In genomic region chr22:50498322-50498861, GRCh38 we compare ENCODE assay signal across 8 cellular contexts. TPM values are rescaled to one million over a fixed set of nuclear protein-coding genes. Genes with fewer than 3 reads are reported as not detected.
DNase-seq lines count a peak whose midpoint lies in the region; ATAC-seq and TF ChIP-seq lines count a peak whose summit lies in the region.

No MANE protein-coding gene starts in this region.

- in situ Hi-C loops in GM23248 (cut with MboI), result no loop called here

- H3K27ac ChIP-seq in GM23248, result no peak overlapping the region

- H3K36me3 Mint-ChIP-seq in activated CD4-positive, alpha-beta memory T cell treated with anti-CD3 and anti-CD28 coated beads for 36 hours, result no peaks in the 10 kb centered on the region
- H3K36me3 Mint-ChIP-seq in effector memory CD8-positive, alpha-beta T cell (ENCODE audit: insufficient read depth), result peaks cover 4% of the 10 kb centered on the region

- H3K9me3 ChIP-seq in GM23248 (ENCODE audit: low read depth), result no peaks in the 10 kb centered on the region

- H3K4me2 ChIP-seq in GM23248 (ENCODE audit: unreplicated experiment), result no peak overlapping the region

- no peaks in the 10 kb centered on the region for H3K4me1 ChIP-seq in GM23248 (ENCODE audit: insufficient read depth)

- no peak overlapping the region for H3K9ac ChIP-seq in GM23248

- H3K4me1 Mint-ChIP-seq in activated CD4-positive, alpha-beta memory T cell treated with anti-CD3 and anti-CD28 coated beads for 36 hours (ENCODE audit: low read depth), result no peaks in the 10 kb centered on the region
- H3K4me1 Mint-ChIP-seq in effector memory CD8-positive, alpha-beta T cell (ENCODE audit: low read depth in 2 of 2), result peaks cover 0 to 7% of the 10 kb centered on the region in 2 donors

- CTCF ChIA-PET in activated CD4-positive, alpha-beta memory T cell treated with anti-CD3 and anti-CD28 coated beads for 36 hours (lab: Charles Lee), result interaction anchor here (0.6 to 3.9 kb wide), 34 partner anchors 10 to 257 kb away, joined by 3 to 24 read pairs (median 4); partner anchors contain the start of genes ADM2, LMF2, MIOX and NCAPH2

- H3K27me3 Mint-ChIP-seq in activated CD4-positive, alpha-beta memory T cell treated with anti-CD3 and anti-CD28 coated beads for 36 hours, result no peaks in the 10 kb centered on the region
- H3K27me3 Mint-ChIP-seq in effector memory CD8-positive, alpha-beta T cell, result no peaks in the 10 kb centered on the region

- no peaks in the 10 kb centered on the region for H3K27me3 ChIP-seq in GM23248 (replicated peaks; ENCODE audit: insufficient read depth)

- peak; percentile 75 for TF ChIP-seq CTCF in AG09309 (IDR thresholded peaks at IDR 0.05; ENCODE audit: control insufficient read depth, insufficient read depth, low read depth, low read length, missing control alignments)

- intact Hi-C loops in activated CD4-positive, alpha-beta memory T cell treated with anti-CD3 and anti-CD28 coated beads for 36 hours (cut with micrococcal nuclease), result loop anchor here (1.0 to 5.0 kb wide), 2 partner anchors 41 to 99 kb away; no protein-coding TSS in a partner anchor

- peak; percentile 94 for ATAC-seq in effector memory CD8-positive, alpha-beta T cell (replicated peaks)
- no peak for ATAC-seq in HG03354 (IDR thresholded peaks at IDR 0.05; ENCODE audit: poor library complexity, severe bottlenecking, unreplicated experiment)

- H3K4me3 ChIP-seq in AG09309 (ENCODE audit: control insufficient read depth, low read depth, low read length), result no peak overlapping the region
- H3K4me3 ChIP-seq in GM23248, result no peak overlapping the region

- no peak overlapping the region for H3K27ac Mint-ChIP-seq in activated CD4-positive, alpha-beta memory T cell treated with anti-CD3 and anti-CD28 coated beads for 36 hours
- H3K27ac Mint-ChIP-seq in effector memory CD8-positive, alpha-beta T cell, result peak overlapping the region in 1 of 2 donors; percentile 44

- no peaks in the 10 kb centered on the region for H3K9me3 Mint-ChIP-seq in activated CD4-positive, alpha-beta memory T cell treated with anti-CD3 and anti-CD28 coated beads for 36 hours
- no peaks in the 10 kb centered on the region for H3K9me3 Mint-ChIP-seq in effector memory CD8-positive, alpha-beta T cell

- peaks cover 16% of the 10 kb centered on the region; the same call in 1 of the 2 replicates for H3F3A ChIP-seq in GM23248 (ENCODE audit: insufficient read depth)

- POLR2A ChIA-PET in activated CD4-positive, alpha-beta memory T cell treated with anti-CD3 and anti-CD28 coated beads for 36 hours (lab: Charles Lee), result interaction anchor here (0.6 to 0.8 kb wide), 2 partner anchors 9 to 72 kb away, joined by 3 read pairs; partner anchors contain the start of genes LMF2 and NCAPH2

- H3K79me2 ChIP-seq in GM23248 (ENCODE audit: insufficient read depth), result no peaks in the 10 kb centered on the region

- no peak overlapping the region for H2AFZ ChIP-seq in GM23248

- DNase-seq in AG09309 (ENCODE audit: low read depth), result no peak
- peak; percentile 79 for DNase-seq in GM23248
- peak; percentile 90 for DNase-seq in NCI-H748 (lab: John Stamatoyannopoulos, UW; ENCODE audit: unreplicated experiment)
- DNase-seq in activated CD4-positive, alpha-beta memory T cell treated with anti-CD3 and anti-CD28 coated beads for 36 hours, result peak; percentile 82
- peak; percentile 59 to 68 (median 68) for DNase-seq in effector memory CD8-positive, alpha-beta T cell
- DNase-seq in medulla oblongata (ENCODE audit: extremely low spot score), result peak; percentile 80
- DNase-seq in stimulated activated CD8-positive, alpha-beta memory T cell treated with anti-CD3 and anti-CD28 coated beads, Interleukin-4, amount 100 ng/mL, for 48 hours, result peak; percentile 80

- 6 to 14% methylated on average over 12 to 13 of the region's 13 CpGs for WGBS in GM23248 (ENCODE audit: low coverage in 1 of 2, low lambda C conversion rate in 2 of 2, missing lambda C conversion rate in 2 of 2), 2 experiments

- H3K36me3 ChIP-seq in GM23248 (ENCODE audit: low read depth), result no peaks in the 10 kb centered on the region

- H3K9me2 ChIP-seq in GM23248 (ENCODE audit: insufficient read depth), result no peaks in the 10 kb centered on the region

- H4K20me1 ChIP-seq in GM23248 (ENCODE audit: insufficient read depth), result no peaks in the 10 kb centered on the region

- H3K4me3 Mint-ChIP-seq in activated CD4-positive, alpha-beta memory T cell treated with anti-CD3 and anti-CD28 coated beads for 36 hours, result no peak overlapping the region
- no peak overlapping the region for H3K4me3 Mint-ChIP-seq in effector memory CD8-positive, alpha-beta T cell

RNA-seq across cellular contexts. Expression of gene LMF2, which starts 9.1 kb away (rescaled TPM):
- 95.0 and 124 TPM in 2 replicates for total RNA-seq in GM23248 (2014; rRNA removed; shearing (Covaris generic))
- 101 and 106 TPM in 2 replicates for polyA plus RNA-seq in GM23248 (2016; fragmentation: Nextera tagmentation; extraction: Ambion mirVana)
- 10 to 100 TPM; 62.1 to 63.8 TPM for total RNA-seq in activated CD4-positive, alpha-beta memory T cell treated with anti-CD3 and anti-CD28 coated beads for 36 hours

RNA-seq across cellular contexts. Expression of gene NCAPH2, which starts 9.6 kb away (rescaled TPM):
- total RNA-seq in GM23248 (2014; rRNA removed; shearing (Covaris generic)), result 33.8 and 61.0 TPM in 2 replicates
- polyA plus RNA-seq in GM23248 (2016; fragmentation: Nextera tagmentation; extraction: Ambion mirVana), result 27.7 and 28.6 TPM in 2 replicates
- total RNA-seq in activated CD4-positive, alpha-beta memory T cell treated with anti-CD3 and anti-CD28 coated beads for 36 hours, result 100 to 1,000 TPM; 134 to 138 TPM

RNA-seq across cellular contexts. Expression of gene MIOX, which starts 11.7 kb away (rescaled TPM):
- total RNA-seq in GM23248 (2014; rRNA removed; shearing (Covaris generic)), result not detected in 2 replicates
- 0.16 TPM in 1 of 2 replicates, not detected in the other for polyA plus RNA-seq in GM23248 (2016; fragmentation: Nextera tagmentation; extraction: Ambion mirVana)
- total RNA-seq in activated CD4-positive, alpha-beta memory T cell treated with anti-CD3 and anti-CD28 coated beads for 36 hours, result under 1 TPM; 0.39 to 0.59 TPM

RNA-seq across cellular contexts. Expression of gene ADM2, which starts 17.0 kb away (rescaled TPM):
- 11.4 and 15.2 TPM in 2 replicates for total RNA-seq in GM23248 (2014; rRNA removed; shearing (Covaris generic))
- 11.6 and 14.0 TPM in 2 replicates for polyA plus RNA-seq in GM23248 (2016; fragmentation: Nextera tagmentation; extraction: Ambion mirVana)
- total RNA-seq in activated CD4-positive, alpha-beta memory T cell treated with anti-CD3 and anti-CD28 coated beads for 36 hours, result 1 to 10 TPM; 7.3 to 7.4 TPM

RNA-seq across cellular contexts. Expression of gene SBF1, which starts 23.6 kb away (rescaled TPM):
- total RNA-seq in GM23248 (2014; rRNA removed; shearing (Covaris generic)), result 92.0 and 93.5 TPM in 2 replicates
- polyA plus RNA-seq in GM23248 (2016; fragmentation: Nextera tagmentation; extraction: Ambion mirVana), result 25.2 and 27.6 TPM in 2 replicates
- total RNA-seq in activated CD4-positive, alpha-beta memory T cell treated with anti-CD3 and anti-CD28 coated beads for 36 hours, result 100 to 1,000 TPM; 110 to 112 TPM
